Comparison of ENCODE assay signal across 7 cellular contexts in genomic region chr2:101305492-101306123, GRCh38. TPM values are rescaled to one million over a fixed set of nuclear protein-coding genes. Genes with fewer than 3 reads are reported as not detected.
DNase-seq lines count a peak whose midpoint lies in the region; ATAC-seq lines count a peak whose summit lies in the region.

No MANE protein-coding gene starts in this region.

- ATAC-seq in activated CD8-positive, alpha-beta T cell treated with anti-CD3 and anti-CD28 coated beads, Interleukin-2, amount 10 ng/mL, durations not matched to agents 7 days and 5 days = no peak
- ATAC-seq in HG02759 (IDR thresholded peaks at IDR 0.05; ENCODE audit: unreplicated experiment) (no peak), HG03457 (IDR thresholded peaks at IDR 0.05; ENCODE audit: unreplicated experiment) (no peak)

- POLR2A ChIA-PET in activated CD8-positive, alpha-beta T cell treated with anti-CD3 and anti-CD28 coated beads, Interleukin-2, amount 10 ng/mL, durations not matched to agents 7 days and 5 days (lab: Charles Lee) = interaction anchor here (1.8 to 2.8 kb wide), 2 partner anchors 22 to 53 kb away, joined by 16 to 17 read pairs; partner anchors contain the start of gene CNOT11

- DNase-seq in HT1080 (ENCODE audit: low read depth) = peak; percentile 38
- no peak for DNase-seq in activated CD8-positive, alpha-beta T cell treated with anti-CD3 and anti-CD28 coated beads, Interleukin-2, amount 10 ng/mL, durations not matched to agents 7 days and 5 days
- peak; percentile 39 for DNase-seq in glomerular visceral epithelial cell (ENCODE audit: extremely low spot score)
- no peak for DNase-seq in midbrain (lab: John Stamatoyannopoulos, UW)

- peak overlapping the region; percentile 67 for H3K27ac Mint-ChIP-seq in activated CD8-positive, alpha-beta T cell treated with anti-CD3 and anti-CD28 coated beads, Interleukin-2, amount 10 ng/mL, durations not matched to agents 7 days and 5 days
- peak overlapping the region; percentile 98 for H3K27ac Mint-ChIP-seq in stimulated activated naive CD8-positive, alpha-beta T cell treated with anti-CD3 and anti-CD28 coated beads, Interleukin-15, Interleukin-2, amounts not matched to agents 100 ng/mL and 50 ng/mL, for 24 hours

- peaks cover 55% of the 10 kb centered on the region for H3K36me3 Mint-ChIP-seq in activated CD8-positive, alpha-beta T cell treated with anti-CD3 and anti-CD28 coated beads, Interleukin-2, amount 10 ng/mL, durations not matched to agents 7 days and 5 days (ENCODE audit: low read depth)
- peaks cover 45% of the 10 kb centered on the region for H3K36me3 Mint-ChIP-seq in stimulated activated naive CD8-positive, alpha-beta T cell treated with anti-CD3 and anti-CD28 coated beads, Interleukin-15, Interleukin-2, amounts not matched to agents 100 ng/mL and 50 ng/mL, for 24 hours (ENCODE audit: low read depth)

- no peaks in the 10 kb centered on the region for H3K27me3 Mint-ChIP-seq in activated CD8-positive, alpha-beta T cell treated with anti-CD3 and anti-CD28 coated beads, Interleukin-2, amount 10 ng/mL, durations not matched to agents 7 days and 5 days (ENCODE audit: low read depth)
- no peaks in the 10 kb centered on the region for H3K27me3 Mint-ChIP-seq in stimulated activated naive CD8-positive, alpha-beta T cell treated with anti-CD3 and anti-CD28 coated beads, Interleukin-15, Interleukin-2, amounts not matched to agents 100 ng/mL and 50 ng/mL, for 24 hours

- CTCF ChIA-PET in activated CD8-positive, alpha-beta T cell treated with anti-CD3 and anti-CD28 coated beads, Interleukin-2, amount 10 ng/mL, durations not matched to agents 7 days and 5 days (lab: Charles Lee) = interaction anchor here (0.6 kb wide), 1 partner anchor 66 kb away, joined by 3 read pairs; no protein-coding TSS in a partner anchor

- peaks cover 73% of the 10 kb centered on the region for H3K4me1 Mint-ChIP-seq in activated CD8-positive, alpha-beta T cell treated with anti-CD3 and anti-CD28 coated beads, Interleukin-2, amount 10 ng/mL, durations not matched to agents 7 days and 5 days (ENCODE audit: low read depth)
- H3K4me1 Mint-ChIP-seq in stimulated activated naive CD8-positive, alpha-beta T cell treated with anti-CD3 and anti-CD28 coated beads, Interleukin-15, Interleukin-2, amounts not matched to agents 100 ng/mL and 50 ng/mL, for 24 hours (ENCODE audit: low read depth) = peaks cover 88% of the 10 kb centered on the region

- H3K9me3 Mint-ChIP-seq in activated CD8-positive, alpha-beta T cell treated with anti-CD3 and anti-CD28 coated beads, Interleukin-2, amount 10 ng/mL, durations not matched to agents 7 days and 5 days (ENCODE audit: insufficient read depth) = no peaks in the 10 kb centered on the region
- H3K9me3 Mint-ChIP-seq in stimulated activated naive CD8-positive, alpha-beta T cell treated with anti-CD3 and anti-CD28 coated beads, Interleukin-15, Interleukin-2, amounts not matched to agents 100 ng/mL and 50 ng/mL, for 24 hours = no peaks in the 10 kb centered on the region

- peak overlapping the region; percentile 93 for H3K4me3 Mint-ChIP-seq in activated CD8-positive, alpha-beta T cell treated with anti-CD3 and anti-CD28 coated beads, Interleukin-2, amount 10 ng/mL, durations not matched to agents 7 days and 5 days
- H3K4me3 Mint-ChIP-seq in stimulated activated naive CD8-positive, alpha-beta T cell treated with anti-CD3 and anti-CD28 coated beads, Interleukin-15, Interleukin-2, amounts not matched to agents 100 ng/mL and 50 ng/mL, for 24 hours = peak overlapping the region; percentile 95

RNA-seq across cellular contexts. Expression of gene RNF149, which starts 2.9 kb away (rescaled TPM):
- total RNA-seq in HT1080 (2014; rRNA removed; shearing (Covaris generic)) = 57.3 and 66.0 TPM in 2 replicates
- polyA plus RNA-seq in HT1080 (2015; cell fraction: cytosol; rRNA removed) = 56.8 and 61.9 TPM in 2 replicates
- polyA plus RNA-seq in HT1080 (2015; cell fraction: nucleus; rRNA removed) = 118 and 121 TPM in 2 replicates
- 10 to 100 TPM; 64.2 to 71.5 TPM for total RNA-seq in activated CD8-positive, alpha-beta T cell treated with anti-CD3 and anti-CD28 coated beads, Interleukin-2, amount 10 ng/mL, durations not matched to agents 7 days and 5 days

RNA-seq across cellular contexts. Expression of gene CNOT11, which starts 52.9 kb away (rescaled TPM):
- 54.0 and 63.4 TPM in 2 replicates for total RNA-seq in HT1080 (2014; rRNA removed; shearing (Covaris generic))
- polyA plus RNA-seq in HT1080 (2015; cell fraction: cytosol; rRNA removed) = 54.4 and 62.6 TPM in 2 replicates
- 66.2 and 68.9 TPM in 2 replicates for polyA plus RNA-seq in HT1080 (2015; cell fraction: nucleus; rRNA removed)
- total RNA-seq in activated CD8-positive, alpha-beta T cell treated with anti-CD3 and anti-CD28 coated beads, Interleukin-2, amount 10 ng/mL, durations not matched to agents 7 days and 5 days = 10 to 100 TPM; 64.4 to 64.7 TPM

Comparison
In these comparisons a context has a peak if more than half of its experiments do, and no peak if none do; other contexts are left out.
1. DNase-seq: peak in HT1080 (single experiment) and glomerular visceral epithelial cell (single experiment); none in activated CD8-positive, alpha-beta T cell treated with anti-CD3 and anti-CD28 coated beads, Interleukin-2, amount 10 ng/mL, durations not matched to agents 7 days and 5 days (single experiment) and midbrain (single experiment).